1 cellular context compared by ENCODE assay signal in the genomic region with DNA sequence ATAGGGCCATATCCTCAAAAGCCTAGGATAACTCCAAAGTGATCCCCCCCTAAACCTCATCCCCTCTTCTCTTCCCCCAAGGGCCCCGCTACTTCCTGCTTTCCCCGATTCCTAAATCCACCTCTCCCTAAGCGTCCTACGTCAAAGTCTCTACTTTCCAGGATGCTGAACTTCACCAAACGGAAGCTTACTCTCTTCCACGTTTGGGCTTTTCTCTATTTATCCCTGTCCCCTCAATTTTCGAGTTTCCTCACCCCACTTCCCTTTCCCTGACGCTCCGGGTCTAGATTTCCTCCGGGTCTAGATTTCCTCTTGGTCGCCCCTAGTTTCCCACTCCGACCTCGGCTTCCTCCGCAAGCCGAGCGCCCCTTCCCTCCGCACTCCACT.
TF ChIP-seq lines count a peak whose summit lies in the region.

No MANE protein-coding gene starts in this region.

TF ChIP-seq in K562, 482 proteins besides CTCF, POLR2A, EP300 and RAD21 (continued from another document):
- TF ChIP-seq ZBTB26 (CRISPR knock-in tag; IDR thresholded peaks at IDR 0.05), result peak; percentile 68; the same call in 1 of the 2 replicates
- no peak for TF ChIP-seq TFAM (CRISPR knock-in tag; conservative IDR thresholded peaks at IDR 0.05)
TF ChIP-seq in K562: peak in this region for 19.
